ENCODE assay signal across 2 cellular contexts in genomic region chr10:32111585-32111984, GRCh38.
TF ChIP-seq lines count a peak whose summit lies in the region.

No MANE protein-coding gene starts in this region.

TF ChIP-seq in A549, 52 proteins besides CTCF, POLR2A, EP300 and RAD21 (continued from another document):
- no peak for TF ChIP-seq NPAS2 (CRISPR knock-in tag; IDR thresholded peaks at IDR 0.05; ENCODE audit: borderline replicate concordance)

TF ChIP-seq in HCT116, 20 proteins besides CTCF, POLR2A, EP300 and RAD21 (continued from another document):
- TF ChIP-seq REST (IDR thresholded peaks at IDR 0.05; ENCODE audit: low read depth): no peak
- no peak for TF ChIP-seq YY1 (IDR thresholded peaks at IDR 0.05; ENCODE audit: extremely low read depth, insufficient replicate concordance, low read depth, low read length)
- no peak for TF ChIP-seq ELF1 (IDR thresholded peaks at IDR 0.05; ENCODE audit: borderline replicate concordance, low read depth)
- no peak for TF ChIP-seq FOSL1 (IDR thresholded peaks at IDR 0.05; ENCODE audit: low read depth)
- TF ChIP-seq EZH2 (IDR thresholded peaks at IDR 0.05): no peak
- no peak for TF ChIP-seq SIN3A (IDR thresholded peaks at IDR 0.05; ENCODE audit: low read depth)
- no peak for TF ChIP-seq SP1 (IDR thresholded peaks at IDR 0.05; ENCODE audit: low read depth)
- TF ChIP-seq EZH2phosphoT487 (IDR thresholded peaks at IDR 0.05; ENCODE audit: borderline replicate concordance): no peak
- no peak for TF ChIP-seq EGR1 (IDR thresholded peaks at IDR 0.05; ENCODE audit: low read depth)
- TF ChIP-seq CEBPB (IDR thresholded peaks at IDR 0.05; ENCODE audit: low read depth): no peak
- TF ChIP-seq MAX (IDR thresholded peaks at IDR 0.05): no peak
- TF ChIP-seq ZFX (IDR thresholded peaks at IDR 0.05): no peak
- no peak for TF ChIP-seq TCF7L2 (IDR thresholded peaks at IDR 0.05; ENCODE audit: borderline replicate concordance, extremely low read depth, insufficient read depth, insufficient read length)
- TF ChIP-seq ZNF274 (IDR thresholded peaks at IDR 0.05; ENCODE audit: low read depth, low read length): no peak
